30 cellular contexts compared by ENCODE assay signal in the genomic region with DNA sequence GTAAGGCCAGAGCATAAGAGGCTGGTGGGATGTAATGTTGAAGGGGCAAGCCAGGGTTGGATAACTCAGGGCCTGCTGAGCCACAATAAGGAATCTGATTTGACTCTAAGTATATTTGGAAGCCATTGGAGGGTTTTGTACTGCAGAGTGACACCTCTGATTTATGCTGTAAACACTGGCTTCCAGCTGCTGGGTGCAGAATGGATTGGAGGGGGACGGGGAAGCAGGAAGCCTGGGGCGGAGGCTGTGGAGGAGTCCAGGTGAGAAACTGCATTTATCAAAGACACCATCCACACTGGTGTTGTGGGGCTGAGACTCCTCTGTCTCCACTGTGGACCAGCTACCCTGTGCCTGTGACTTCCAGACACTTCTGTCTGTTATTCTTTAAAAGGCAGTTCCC. TPM values are rescaled to one million over a fixed set of nuclear protein-coding genes. Genes with fewer than 3 reads are reported as not detected.
DNase-seq lines count a peak whose midpoint lies in the region; ATAC-seq, FAIRE-seq and TF ChIP-seq lines count a peak whose summit lies in the region.
"Had no signal": no experiment of that assay in that cellular context is flagged by ENCODE, and none has a peak within 500 bp of the region (broad histone marks: within the 10 kb centered on the region; RNA-seq: fewer than 3 reads in every experiment).

No MANE protein-coding gene starts in this region.

- peaks cover 33% of the 10 kb centered on the region for H3K36me3 ChIP-seq in CD8-positive, alpha-beta memory T cell (ENCODE audit: insufficient read depth, low read length)
- H3K36me3 ChIP-seq in bronchial epithelial cell (ENCODE audit: control insufficient read depth, insufficient read depth, low read length) (peaks cover 5% of the 10 kb centered on the region), HAP-1 (replicated peaks) (no peaks in the 10 kb centered on the region)
- H3K36me3 ChIP-seq: breast epithelium, prostate gland had no signal

- peaks cover 57% of the 10 kb centered on the region for H3K4me1 Mint-ChIP-seq in activated T-cell treated with anti-CD3 and anti-CD28 coated beads, Interleukin-2, amount 50 U/mL, for 24 hours (ENCODE audit: low read depth)
- H3K4me1 Mint-ChIP-seq in CD8-positive, alpha-beta memory T cell, result peaks cover 32 to 63% (median 52%) of the 10 kb centered on the region in 3 donors
- peaks cover 29 to 78% (median 58%) of the 10 kb centered on the region in 4 donors for H3K4me1 Mint-ChIP-seq in naive thymus-derived CD8-positive, alpha-beta T cell

- no peak overlapping the region for H3K4me3 Mint-ChIP-seq in activated T-cell treated with anti-CD3 and anti-CD28 coated beads, Interleukin-2, amount 50 U/mL, for 24 hours
- H3K4me3 Mint-ChIP-seq in CD8-positive, alpha-beta memory T cell, result no peak overlapping the region
- no peak overlapping the region for H3K4me3 Mint-ChIP-seq in naive thymus-derived CD8-positive, alpha-beta T cell
- H3K4me3 Mint-ChIP-seq: activated T-cell treated with anti-CD3 and anti-CD28 coated beads, Interleukin-2, amount 50 U/mL, for 4 hours; H9 had no signal

- no peaks in the 10 kb centered on the region for H3K9me3 ChIP-seq in CD8-positive, alpha-beta memory T cell (ENCODE audit: low read length)
- no peaks in the 10 kb centered on the region for H3K9me3 ChIP-seq in HAP-1
- H3K9me3 ChIP-seq: breast epithelium, gastroesophageal sphincter, neutrophil, prostate gland, right lobe of liver, tibial artery had no signal

- in situ Hi-C loops in HAP-1 (cut with MboI; ENCODE audit: low sequenced_read_pairs), result no loop called here

- peak overlapping the region; percentile 50 for H3K27ac Mint-ChIP-seq in activated T-cell treated with anti-CD3 and anti-CD28 coated beads, Interleukin-2, amount 50 U/mL, for 24 hours
- peak overlapping the region in 6 of 8 donors; percentile 30 to 93 (median 60) for H3K27ac Mint-ChIP-seq in CD8-positive, alpha-beta memory T cell
- H3K27ac Mint-ChIP-seq in naive thymus-derived CD8-positive, alpha-beta T cell, result peak overlapping the region in 8 of 10 donors; percentile 40 to 86 (median 80)

- no peak overlapping the region for H3K4me3 ChIP-seq in CD8-positive, alpha-beta memory T cell (ENCODE audit: low read length)
- H3K4me3 ChIP-seq in bronchial epithelial cell (ENCODE audit: low read depth, low read length) (no peak overlapping the region), HAP-1 (no peak overlapping the region)
- H3K4me3 ChIP-seq: breast epithelium, gastroesophageal sphincter, lung, prostate gland, right lobe of liver, SJSA1, spleen, tibial artery had no signal

- no peaks in the 10 kb centered on the region for H3K9me3 Mint-ChIP-seq in activated T-cell treated with anti-CD3 and anti-CD28 coated beads, Interleukin-2, amount 50 U/mL, for 24 hours
- no peaks in the 10 kb centered on the region for H3K9me3 Mint-ChIP-seq in CD8-positive, alpha-beta memory T cell
- H3K9me3 Mint-ChIP-seq in naive thymus-derived CD8-positive, alpha-beta T cell, result no peaks in the 10 kb centered on the region
- H3K9me3 Mint-ChIP-seq: activated T-cell treated with anti-CD3 and anti-CD28 coated beads, Interleukin-2, amount 50 U/mL, for 4 hours; H9 had no signal

- DNase-seq in activated T-cell treated with anti-CD3 and anti-CD28 coated beads, Interleukin-2, amount 50 U/mL, for 24 hours, result no peak
- DNase-seq in activated T-cell treated with anti-CD3 and anti-CD28 coated beads for 4 hours (no peak), bronchial epithelial cell (ENCODE audit: low read depth) (no peak), NOMO-1 treated with dmso at 0.1 percent for 144 hours (lab: John Stamatoyannopoulos, UW; ENCODE audit: unreplicated experiment) (no peak), SIG-M5 treated with dmso at 0.1 percent for 504 hours (lab: John Stamatoyannopoulos, UW; ENCODE audit: unreplicated experiment) (no peak), HAP-1 (ENCODE audit: low spot score in 2 of 2) (no peak)
- no peak for DNase-seq in CD8-positive, alpha-beta memory T cell
- DNase-seq in naive thymus-derived CD8-positive, alpha-beta T cell, result no peak
- DNase-seq: activated CD4-positive, alpha-beta T cell treated with anti-CD3 and anti-CD28 coated beads for 48 hours; activated naive CD4-positive, alpha-beta T cell; activated T-cell treated with anti-CD3 and anti-CD28 coated beads, Interleukin-2, amount 50 U/mL, for 4 hours; AML-193; anterior cingulate cortex; DMS153; H9; NCI-H774; right lobe of liver; RPMI8226; spleen; stimulated activated CD4-positive, alpha-beta T cell treated with anti-CD3 and anti-CD28 coated beads, Interleukin-2, amount 100 ng/mL, for 48 hours; tibial artery; WERI-Rb-1 had no signal

- no peaks in the 10 kb centered on the region for H3K27me3 Mint-ChIP-seq in activated T-cell treated with anti-CD3 and anti-CD28 coated beads, Interleukin-2, amount 50 U/mL, for 24 hours
- no peaks in the 10 kb centered on the region for H3K27me3 Mint-ChIP-seq in CD8-positive, alpha-beta memory T cell
- no peaks in the 10 kb centered on the region for H3K27me3 Mint-ChIP-seq in naive thymus-derived CD8-positive, alpha-beta T cell

- POLR2A ChIA-PET in CD8-positive, alpha-beta memory T cell (lab: Charles Lee), result no interaction called here
- POLR2A ChIA-PET in naive thymus-derived CD8-positive, alpha-beta T cell (lab: Charles Lee), result no interaction called here

- FAIRE-seq in bronchial epithelial cell (lab: Jason Lieb, UNC), result peak; percentile 97
- FAIRE-seq: colon, GM12891 had no signal

- no peak for TF ChIP-seq CTCF in bronchial epithelial cell (IDR thresholded peaks at IDR 0.05; ENCODE audit: insufficient read depth, low read length, severe bottlenecking)

- CTCF ChIA-PET in CD8-positive, alpha-beta memory T cell (lab: Charles Lee), result interaction anchor here (1.2 kb wide), 1 partner anchor 10 kb away, joined by 3 read pairs; no protein-coding TSS in a partner anchor

- no peak overlapping the region for H3K27ac ChIP-seq in CD8-positive, alpha-beta memory T cell (ENCODE audit: low read depth, low read length)
- H3K27ac ChIP-seq: breast epithelium, gastroesophageal sphincter, neutrophil, prostate gland, right lobe of liver, SJSA1, spleen, tibial artery, WERI-Rb-1 had no signal

- peaks cover 17% of the 10 kb centered on the region for H3K4me1 ChIP-seq in CD8-positive, alpha-beta memory T cell (ENCODE audit: insufficient read depth, low read length)
- no peaks in the 10 kb centered on the region; the same call in 1 of the 2 replicates for H3K4me1 ChIP-seq in HAP-1
- H3K4me1 ChIP-seq: breast epithelium, prostate gland, right lobe of liver had no signal

- H3K27me3 ChIP-seq in CD8-positive, alpha-beta memory T cell (ENCODE audit: insufficient read depth, low read length, poor library complexity, severe bottlenecking), result no peaks in the 10 kb centered on the region
- H3K27me3 ChIP-seq in bronchial epithelial cell (ENCODE audit: control insufficient read depth, insufficient read depth, low read length) (no peaks in the 10 kb centered on the region), HAP-1 (ENCODE audit: low read depth) (no peaks in the 10 kb centered on the region)
- H3K27me3 ChIP-seq: breast epithelium, gastroesophageal sphincter, neutrophil, right lobe of liver, SJSA1, spleen, tibial artery had no signal

- ATAC-seq in naive thymus-derived CD8-positive, alpha-beta T cell, result no peak
- ATAC-seq: activated T-cell treated with anti-CD3 and anti-CD28 coated beads, Interleukin-2, amount 50 U/mL, for 4 hours; gastroesophageal sphincter; right lobe of liver had no signal

- H3K36me3 Mint-ChIP-seq in activated T-cell treated with anti-CD3 and anti-CD28 coated beads, Interleukin-2, amount 50 U/mL, for 24 hours (ENCODE audit: low read depth), result peaks cover 73% of the 10 kb centered on the region
- peaks cover 8 to 74% (median 15%) of the 10 kb centered on the region in 3 donors for H3K36me3 Mint-ChIP-seq in CD8-positive, alpha-beta memory T cell
- peaks cover 0 to 67% (median 14%) of the 10 kb centered on the region in 3 donors for H3K36me3 Mint-ChIP-seq in naive thymus-derived CD8-positive, alpha-beta T cell

RNA-seq across cellular contexts. Expression of a gene that starts 26.8 kb away (rescaled TPM):
- total RNA-seq in CD8-positive, alpha-beta memory T cell, result 10 to 100 TPM; 52.2 to 57.5 TPM
- 3.9 TPM for polyA plus RNA-seq in CD8-positive, alpha-beta memory T cell
- 0.53 and 0.64 TPM in 2 replicates for total RNA-seq in bronchial epithelial cell
- 100 to 1,000 TPM; 357 to 362 TPM for total RNA-seq in naive thymus-derived CD8-positive, alpha-beta T cell
- under 1 TPM; 0.06 to 0.76 (median 0.63) TPM for polyA plus RNA-seq in naive thymus-derived CD8-positive, alpha-beta T cell

Comparison
In these comparisons a context has a peak if more than half of its experiments do, and no peak if none do; other contexts are left out.
1. RNA of a gene that starts 26.8 kb away (total RNA-seq): 357 to 362 TPM in naive thymus-derived CD8-positive, alpha-beta T cell and 52.2 to 57.5 TPM in CD8-positive, alpha-beta memory T cell; 0.53 to 0.64 TPM in bronchial epithelial cell; every median in the first group is over 10 times any median in the second.
2. Peak in every context shown above with its lines, with median percentiles within 50 percentile points of each other: H3K27ac Mint-ChIP-seq.